37 cellular contexts compared by ENCODE assay signal in the genomic region with DNA sequence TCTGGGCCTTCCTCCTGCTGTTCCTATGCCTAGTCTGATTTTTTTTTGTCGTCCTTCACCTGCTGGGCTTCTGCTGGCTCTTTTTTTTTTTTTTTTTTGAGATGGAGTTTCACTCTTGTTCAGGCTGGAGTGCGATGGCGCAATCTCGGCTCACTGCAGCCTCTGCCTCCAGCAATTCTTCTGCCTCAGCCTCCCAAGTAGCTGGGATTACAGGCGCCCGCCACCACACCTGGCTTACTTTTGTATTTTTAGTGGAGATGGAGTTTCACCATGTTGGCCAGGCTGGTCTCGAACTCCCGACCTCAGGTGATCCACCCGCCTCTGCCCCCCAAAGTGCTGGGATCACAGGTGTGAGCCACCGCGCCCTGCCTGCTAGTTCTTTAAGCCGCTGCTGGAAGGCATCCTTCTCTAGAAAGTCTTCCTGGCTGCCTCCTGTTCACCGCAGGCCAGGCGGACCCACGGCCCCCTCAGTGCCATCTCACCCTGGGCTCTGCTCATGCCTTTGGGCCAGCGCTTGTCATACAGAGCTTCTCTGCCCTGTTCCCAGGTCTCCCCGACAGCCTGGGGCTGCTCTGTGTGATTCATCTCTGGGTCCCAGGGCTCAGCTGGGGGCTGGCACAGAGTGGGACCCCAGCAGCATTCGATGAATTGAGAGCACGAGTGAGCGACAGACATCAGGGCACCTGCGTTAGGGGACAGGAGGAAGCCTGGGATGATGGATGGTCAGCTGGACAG. TPM values are rescaled to one million over a fixed set of nuclear protein-coding genes. Genes with fewer than 3 reads are reported as not detected.
DNase-seq lines count a peak whose midpoint lies in the region; ATAC-seq, FAIRE-seq and TF ChIP-seq lines count a peak whose summit lies in the region.
"Had no signal": no experiment of that assay in that cellular context is flagged by ENCODE, and none has a peak within 500 bp of the region (broad histone marks: within the 10 kb centered on the region; RNA-seq: fewer than 3 reads in every experiment).

No MANE protein-coding gene starts in this region.

- peak overlapping the region; percentile 69 for H3K4me3 ChIP-seq in Loucy (ENCODE audit: low read length, poor library complexity, severe bottlenecking)
- H3K4me3 ChIP-seq: adrenal gland, esophagus squamous epithelium, HAP-1, thoracic aorta had no signal

- H4K20me1 ChIP-seq in Loucy (ENCODE audit: insufficient read depth, low read length, poor library complexity, severe bottlenecking) = no peaks in the 10 kb centered on the region

- peak overlapping the region; percentile 72 for H3K9ac ChIP-seq in Loucy (ENCODE audit: low read depth, low read length, poor library complexity, severe bottlenecking)
- H3K9ac ChIP-seq: parathyroid adenoma had no signal

- peaks cover 58% of the 10 kb centered on the region for H3K4me1 ChIP-seq in Loucy (ENCODE audit: insufficient read depth, low read length, poor library complexity, severe bottlenecking)
- H3K4me1 ChIP-seq: foreskin keratinocyte, HAP-1, parathyroid adenoma had no signal

- POLR2A ChIA-PET in activated naive CD8-positive, alpha-beta T cell treated with anti-CD3 and anti-CD28 coated beads, Interleukin-2, amount 10 ng/mL, durations not matched to agents 7 days and 5 days (lab: Charles Lee) = interaction anchor here (1.9 kb wide), 2 partner anchors 10 to 15 kb away, joined by 7 to 10 read pairs; no protein-coding TSS in a partner anchor

- no peak for DNase-seq in activated naive CD8-positive, alpha-beta T cell treated with anti-CD3 and anti-CD28 coated beads, Interleukin-2, amount 10 ng/mL, durations not matched to agents 7 days and 5 days
- DNase-seq in activated naive CD8-positive, alpha-beta T cell treated with anti-CD3 and anti-CD28 coated beads, Interleukin-2, amount 50 U/mL, for 24 hours = no peak
- DNase-seq in erythroblast (lab: John Stamatoyannopoulos, UW) (peak; percentile 42 to 54), NCI-H82 treated with DMSO at 0.1 percent for 48 hours (lab: John Stamatoyannopoulos, UW; ENCODE audit: unreplicated experiment) (no peak), GM20000 (ENCODE audit: low spot score) (no peak), D721Med (ENCODE audit: insufficient read length, low spot score) (no peak)
- no peak for DNase-seq in stimulated activated effector memory CD8-positive, alpha-beta T cell treated with anti-CD3 and anti-CD28 coated beads, Interleukin-12 subunit alpha, Interleukin-12 subunit beta, amount 100 ng/mL, for 72 hours (ENCODE audit: low spot score in 2 of 2)
- DNase-seq: activated naive CD4-positive, alpha-beta T cell; adrenal gland; AML-193; DMS153; endodermal cell; esophagus squamous epithelium; foreskin keratinocyte; kidney glomerular epithelial cell; midbrain; naive thymus-derived CD4-positive, alpha-beta T cell; NCI-H1092; NCI-H226; NCI-H69; retina; Right ventricle myocardium superior; stimulated activated CD4-positive, alpha-beta T cell treated with anti-CD3 and anti-CD28 coated beads, Interleukin-1b, Interleukin-23, amount 100 ng/mL, for 48 hours had no signal

- H3K9me3 ChIP-seq in Loucy (ENCODE audit: insufficient read depth, low read depth, low read length) = no peaks in the 10 kb centered on the region
- H3K9me3 ChIP-seq: adrenal gland, esophagus squamous epithelium, HAP-1, thoracic aorta had no signal

- H3K4me3 Mint-ChIP-seq in activated naive CD8-positive, alpha-beta T cell treated with anti-CD3 and anti-CD28 coated beads, Interleukin-2, amount 10 ng/mL, durations not matched to agents 7 days and 5 days = no peak overlapping the region
- no peak overlapping the region for H3K4me3 Mint-ChIP-seq in activated naive CD8-positive, alpha-beta T cell treated with anti-CD3 and anti-CD28 coated beads, Interleukin-2, amount 50 U/mL, for 24 hours
- no peak overlapping the region for H3K4me3 Mint-ChIP-seq in stimulated activated effector memory CD8-positive, alpha-beta T cell treated with anti-CD3 and anti-CD28 coated beads, Interleukin-12 subunit alpha, Interleukin-12 subunit beta, amount 100 ng/mL, for 72 hours
- H3K4me3 Mint-ChIP-seq: dendritic cell treated with granulocyte-macrophage colony-stimulating factor and Interleukin-4, amounts not matched to agents 40 ng/mL and 50 ng/mL, for 4 days; endodermal cell; T-helper 1 cell treated with Interleukin-12 subunit alpha and Interleukin-12 subunit beta and Interleukin-4 antibody, amounts not matched to agents 30 μg/mL and 1 μg/mL, for 36 hours had no signal

- H3K9me2 ChIP-seq in Loucy (replicated peaks; ENCODE audit: low read depth, low read length) = no peaks in the 10 kb centered on the region

- ATAC-seq in activated naive CD8-positive, alpha-beta T cell treated with anti-CD3 and anti-CD28 coated beads, Interleukin-2, amount 10 ng/mL, durations not matched to agents 7 days and 5 days (ENCODE audit: low read depth) = no peak
- no peak for ATAC-seq in activated naive CD8-positive, alpha-beta T cell treated with anti-CD3 and anti-CD28 coated beads, Interleukin-2, amount 50 U/mL, for 24 hours
- no peak for ATAC-seq in stimulated activated effector memory CD8-positive, alpha-beta T cell treated with anti-CD3 and anti-CD28 coated beads, Interleukin-12 subunit alpha, Interleukin-12 subunit beta, amount 100 ng/mL, for 72 hours
- ATAC-seq: CD8-positive, alpha-beta T cell; foreskin keratinocyte; naive thymus-derived CD4-positive, alpha-beta T cell; Panc1; SK-N-SH treated with all-trans-retinoic acid at 6 μM for 48 hours had no signal

- peak overlapping the region; percentile 5 for H3K27ac Mint-ChIP-seq in activated naive CD8-positive, alpha-beta T cell treated with anti-CD3 and anti-CD28 coated beads, Interleukin-2, amount 10 ng/mL, durations not matched to agents 7 days and 5 days
- H3K27ac Mint-ChIP-seq in activated naive CD8-positive, alpha-beta T cell treated with anti-CD3 and anti-CD28 coated beads, Interleukin-2, amount 50 U/mL, for 24 hours = no peak overlapping the region
- peak overlapping the region; percentile 23 for H3K27ac Mint-ChIP-seq in stimulated activated effector memory CD8-positive, alpha-beta T cell treated with anti-CD3 and anti-CD28 coated beads, Interleukin-12 subunit alpha, Interleukin-12 subunit beta, amount 100 ng/mL, for 72 hours
- H3K27ac Mint-ChIP-seq: CD8-positive, alpha-beta T cell; dendritic cell treated with granulocyte-macrophage colony-stimulating factor and Interleukin-4, amounts not matched to agents 40 ng/mL and 50 ng/mL, for 4 days; endodermal cell; stimulated activated naive CD8-positive, alpha-beta T cell treated with anti-CD3 and anti-CD28 coated beads, Interleukin-15, Interleukin-2, amounts not matched to agents 100 ng/mL and 50 ng/mL, for 24 hours; T-helper 1 cell treated with Interleukin-12 subunit alpha and Interleukin-12 subunit beta and Interleukin-4 antibody, amounts not matched to agents 30 μg/mL and 1 μg/mL, for 36 hours had no signal

- peak overlapping the region; percentile 76 for H3K4me2 ChIP-seq in Loucy (ENCODE audit: low read depth, low read length, poor library complexity, severe bottlenecking)
- H3K4me2 ChIP-seq: smooth muscle cell had no signal

- TF ChIP-seq CTCF in Loucy (conservative IDR thresholded peaks at IDR 0.05; ENCODE audit: low read length) (no peak), GM20000 (IDR thresholded peaks at IDR 0.05; ENCODE audit: extremely low read depth, missing control alignments) (no peak), D721Med (IDR thresholded peaks at IDR 0.05; ENCODE audit: insufficient read depth, missing control alignments) (no peak)

- H3K79me2 ChIP-seq in Loucy (ENCODE audit: insufficient read depth, low read length) = peaks cover 25% of the 10 kb centered on the region
- H3K79me2 ChIP-seq: parathyroid adenoma had no signal

- no peaks in the 10 kb centered on the region for H3F3A ChIP-seq in Loucy (ENCODE audit: low read depth)

- peaks cover 3% of the 10 kb centered on the region for H3K36me3 Mint-ChIP-seq in activated naive CD8-positive, alpha-beta T cell treated with anti-CD3 and anti-CD28 coated beads, Interleukin-2, amount 10 ng/mL, durations not matched to agents 7 days and 5 days
- peaks cover 2% of the 10 kb centered on the region for H3K36me3 Mint-ChIP-seq in activated naive CD8-positive, alpha-beta T cell treated with anti-CD3 and anti-CD28 coated beads, Interleukin-2, amount 50 U/mL, for 24 hours (ENCODE audit: low read depth)
- H3K36me3 Mint-ChIP-seq in stimulated activated effector memory CD8-positive, alpha-beta T cell treated with anti-CD3 and anti-CD28 coated beads, Interleukin-12 subunit alpha, Interleukin-12 subunit beta, amount 100 ng/mL, for 72 hours = peaks cover 10% of the 10 kb centered on the region
- H3K36me3 Mint-ChIP-seq: naive thymus-derived CD4-positive, alpha-beta T cell had no signal

- peaks cover 48% of the 10 kb centered on the region for H3K4me1 Mint-ChIP-seq in activated naive CD8-positive, alpha-beta T cell treated with anti-CD3 and anti-CD28 coated beads, Interleukin-2, amount 10 ng/mL, durations not matched to agents 7 days and 5 days
- peaks cover 39% of the 10 kb centered on the region for H3K4me1 Mint-ChIP-seq in activated naive CD8-positive, alpha-beta T cell treated with anti-CD3 and anti-CD28 coated beads, Interleukin-2, amount 50 U/mL, for 24 hours
- peaks cover 71% of the 10 kb centered on the region for H3K4me1 Mint-ChIP-seq in stimulated activated effector memory CD8-positive, alpha-beta T cell treated with anti-CD3 and anti-CD28 coated beads, Interleukin-12 subunit alpha, Interleukin-12 subunit beta, amount 100 ng/mL, for 72 hours
- H3K4me1 Mint-ChIP-seq: endodermal cell had no signal

- no peak for FAIRE-seq in D721Med (lab: Jason Lieb, UNC)
- FAIRE-seq: GM12891, TTC549, urothelium cell line had no signal

- no peak overlapping the region for H2AFZ ChIP-seq in Loucy (ENCODE audit: low read length)
- H2AFZ ChIP-seq: parathyroid adenoma had no signal

- no peaks in the 10 kb centered on the region for H3K27me3 ChIP-seq in Loucy (ENCODE audit: insufficient read depth, low read length, poor library complexity, severe bottlenecking)
- H3K27me3 ChIP-seq: adrenal gland, esophagus squamous epithelium had no signal

- no peaks in the 10 kb centered on the region for H3K9me3 Mint-ChIP-seq in activated naive CD8-positive, alpha-beta T cell treated with anti-CD3 and anti-CD28 coated beads, Interleukin-2, amount 10 ng/mL, durations not matched to agents 7 days and 5 days
- H3K9me3 Mint-ChIP-seq in activated naive CD8-positive, alpha-beta T cell treated with anti-CD3 and anti-CD28 coated beads, Interleukin-2, amount 50 U/mL, for 24 hours = no peaks in the 10 kb centered on the region
- no peaks in the 10 kb centered on the region for H3K9me3 Mint-ChIP-seq in stimulated activated effector memory CD8-positive, alpha-beta T cell treated with anti-CD3 and anti-CD28 coated beads, Interleukin-12 subunit alpha, Interleukin-12 subunit beta, amount 100 ng/mL, for 72 hours
- H3K9me3 Mint-ChIP-seq: CD8-positive, alpha-beta T cell; dendritic cell treated with granulocyte-macrophage colony-stimulating factor and Interleukin-4, amounts not matched to agents 40 ng/mL and 50 ng/mL, for 4 days; endodermal cell; naive thymus-derived CD4-positive, alpha-beta T cell; stimulated activated naive CD8-positive, alpha-beta T cell treated with anti-CD3 and anti-CD28 coated beads, Interleukin-15, Interleukin-2, amounts not matched to agents 100 ng/mL and 50 ng/mL, for 24 hours; T-helper 1 cell treated with Interleukin-12 subunit alpha and Interleukin-12 subunit beta and Interleukin-4 antibody, amounts not matched to agents 30 μg/mL and 1 μg/mL, for 36 hours had no signal

- no peak for TF ChIP-seq POLR2A in erythroblast (IDR thresholded peaks at IDR 0.05; ENCODE audit: low read length)

- H3K27me3 Mint-ChIP-seq in activated naive CD8-positive, alpha-beta T cell treated with anti-CD3 and anti-CD28 coated beads, Interleukin-2, amount 10 ng/mL, durations not matched to agents 7 days and 5 days = no peaks in the 10 kb centered on the region
- H3K27me3 Mint-ChIP-seq in activated naive CD8-positive, alpha-beta T cell treated with anti-CD3 and anti-CD28 coated beads, Interleukin-2, amount 50 U/mL, for 24 hours = no peaks in the 10 kb centered on the region
- H3K27me3 Mint-ChIP-seq: stimulated activated naive CD8-positive, alpha-beta T cell treated with anti-CD3 and anti-CD28 coated beads, Interleukin-15, Interleukin-2, amounts not matched to agents 100 ng/mL and 50 ng/mL, for 24 hours had no signal

- H3K36me3 ChIP-seq in Loucy (ENCODE audit: insufficient read depth, low read length) = no peaks in the 10 kb centered on the region
- H3K36me3 ChIP-seq: adrenal gland, esophagus squamous epithelium, HAP-1, thoracic aorta had no signal

RNA-seq across cellular contexts. Expression of gene PRR5, which starts 23.6 kb away (rescaled TPM):
- total RNA-seq in activated naive CD8-positive, alpha-beta T cell treated with anti-CD3 and anti-CD28 coated beads, Interleukin-2, amount 10 ng/mL, durations not matched to agents 7 days and 5 days = 10 to 100 TPM; 51.5 to 52.3 TPM

Comparison
In these comparisons a context has a peak if more than half of its experiments do, and no peak if none do; other contexts are left out.
1. DNase-seq: peak in erythroblast (2 of 2); none in activated naive CD8-positive, alpha-beta T cell treated with anti-CD3 and anti-CD28 coated beads, Interleukin-2, amount 10 ng/mL, durations not matched to agents 7 days and 5 days (single experiment), activated naive CD8-positive, alpha-beta T cell treated with anti-CD3 and anti-CD28 coated beads, Interleukin-2, amount 50 U/mL, for 24 hours (single experiment), stimulated activated effector memory CD8-positive, alpha-beta T cell treated with anti-CD3 and anti-CD28 coated beads, Interleukin-12 subunit alpha, Interleukin-12 subunit beta, amount 100 ng/mL, for 72 hours (0 of 2), NCI-H82 treated with DMSO at 0.1 percent for 48 hours (single experiment), GM20000 (single experiment) and D721Med (single experiment).